Comparison of ENCODE assay signal across 18 cellular contexts in genomic region chr17:6526362-6527152, GRCh38. TPM values are rescaled to one million over a fixed set of nuclear protein-coding genes. Genes with fewer than 3 reads are reported as not detected.
A peak's percentile ranks its signal among the peaks of the same experiment; 100 is the strongest.
DNase-seq lines count a peak whose midpoint lies in the region; ATAC-seq, FAIRE-seq and TF ChIP-seq lines count a peak whose summit lies in the region.
"Had no signal": no experiment of that assay in that cellular context is flagged by ENCODE, and none has a peak within 500 bp of the region (broad histone marks: within the 10 kb centered on the region; RNA-seq: fewer than 3 reads in every experiment).

No MANE protein-coding gene starts in this region.

- peaks cover 1% of the 10 kb centered on the region for H3K79me1 ChIP-seq in neuronal stem cell (ENCODE audit: low read depth, low read length)

- H2BK120ac ChIP-seq in neuronal stem cell (ENCODE audit: low read depth, low read length), result no peak overlapping the region

- no peak for TF ChIP-seq CTCF in K562 (IDR thresholded peaks at IDR 0.05 in 2 of 3, conservative IDR thresholded peaks at IDR 0.05 in 1 of 3; ENCODE audit: insufficient read depth in 2 of 3, low read depth in 1 of 3, low read length in 3 of 3)
- TF ChIP-seq CTCF in fibroblast of villous mesenchyme (IDR thresholded peaks at IDR 0.05; ENCODE audit: insufficient read depth, low read depth, low read length), result no peak

- no TSS peak for BruUV-seq in K562 (replicated peaks; lab: Mats Ljungman, UMichigan)

- H2AFZ ChIP-seq in K562 (ENCODE audit: low read depth, low read length), result no peak overlapping the region
- H2AFZ ChIP-seq in neuronal stem cell (ENCODE audit: low read length), result no peak overlapping the region

- no peak overlapping the region for H2AK5ac ChIP-seq in neuronal stem cell (ENCODE audit: low read depth, low read length)

- no peak overlapping the region for H4K8ac ChIP-seq in neuronal stem cell (ENCODE audit: low read depth, low read length)

- in situ Hi-C loops in ACHN (cut with HindIII; ENCODE audit: low pct_ligation_motif_present, low pct_unique_long_range_greater_than_20kb, low sequenced_read_pairs) (no loop called here), K562 (cut with MboI) (no loop called here)

- H2BK15ac ChIP-seq in neuronal stem cell (ENCODE audit: low read length), result no peak overlapping the region

- no peak overlapping the region for H3K18ac ChIP-seq in neuronal stem cell (ENCODE audit: low read length)

- H3K79me2 ChIP-seq in K562 (ENCODE audit: control insufficient read depth, insufficient read depth, low read length), result no peaks in the 10 kb centered on the region

- no peaks in the 10 kb centered on the region for H3K36me3 ChIP-seq in K562 (ENCODE audit: control insufficient read depth, insufficient read depth, low read length)
- H3K36me3 ChIP-seq in neuronal stem cell (replicated peaks in 1 of 2; ENCODE audit: control insufficient read depth in 2 of 2, insufficient read depth in 2 of 2, low read length in 2 of 2), result no peaks in the 10 kb centered on the region
- H3K36me3 ChIP-seq: neutrophil had no signal

- ATAC-seq in K562 (no peak), right cardiac atrium (no peak), HG02973 (IDR thresholded peaks at IDR 0.05; ENCODE audit: unreplicated experiment) (no peak)
- ATAC-seq: Right ventricle myocardium inferior had no signal

- CTCF ChIA-PET in K562 (lab: Yijun Ruan, JAX; ENCODE audit: low intra/inter-chr PET ratio), result no interaction called here

- POLR2A ChIA-PET in K562 (lab: Yijun Ruan, JAX), result interaction anchor here (0.8 to 1.0 kb wide), 2 partner anchors 10 to 13 kb away, joined by 3 to 4 read pairs; no protein-coding TSS in a partner anchor

- intact Hi-C loops in K562 (cut with micrococcal nuclease) (no loop called here), right cardiac atrium (cut with DNase I) (no loop called here)

- no peaks in the 10 kb centered on the region for H3K4me1 ChIP-seq in K562 (replicated peaks in 1 of 2; ENCODE audit: control insufficient read depth in 2 of 2, insufficient read depth in 2 of 2, low read length in 2 of 2)
- H3K4me1 ChIP-seq in right cardiac atrium (ENCODE audit: control insufficient read depth, insufficient read depth, low read length), result no peaks in the 10 kb centered on the region
- peaks cover 3 to 10% of the 10 kb centered on the region in 2 donors for H3K4me1 ChIP-seq in neuronal stem cell (ENCODE audit: control insufficient read depth in 2 of 2, insufficient read depth in 1 of 2, low read depth in 1 of 2, low read length in 2 of 2)

- H3K4me2 ChIP-seq in K562 (ENCODE audit: insufficient read depth, low read length) (no peak overlapping the region), neuronal stem cell (ENCODE audit: insufficient read depth, low read length, poor library complexity, severe bottlenecking) (no peak overlapping the region)

- H2BK5ac ChIP-seq in neuronal stem cell (ENCODE audit: low read length), result no peak overlapping the region

- no peak overlapping the region for H3K14ac ChIP-seq in neuronal stem cell (ENCODE audit: low read length)

- H4K20me1 ChIP-seq in K562 (replicated peaks; ENCODE audit: control insufficient read depth, insufficient read depth, low read length), result no peaks in the 10 kb centered on the region

- no peak for TF ChIP-seq POLR2A in K562 (conservative IDR thresholded peaks at IDR 0.05)

- H2BK12ac ChIP-seq in neuronal stem cell (ENCODE audit: low read length), result no peak overlapping the region

- H3K4ac ChIP-seq in neuronal stem cell (ENCODE audit: low read length), result no peak overlapping the region

- H3K23ac ChIP-seq in neuronal stem cell (ENCODE audit: low read depth, low read length, poor library complexity), result no peak overlapping the region

- no peak overlapping the region for H3K9ac ChIP-seq in K562 (ENCODE audit: insufficient read depth in 1 of 2, low read depth in 2 of 2, low read length in 2 of 2)
- no peak overlapping the region for H3K9ac ChIP-seq in neuronal stem cell (ENCODE audit: low read depth, low read length, poor library complexity)

- H3K9me3 ChIP-seq in K562 (replicated peaks; ENCODE audit: control insufficient read depth, insufficient read depth, low read depth, low read length) (no peaks in the 10 kb centered on the region), right cardiac atrium (ENCODE audit: control insufficient read depth, low read length) (no peaks in the 10 kb centered on the region), neuronal stem cell (replicated peaks in 1 of 2; ENCODE audit: control insufficient read depth in 2 of 2, insufficient read depth in 1 of 2, low read depth in 1 of 2, low read length in 2 of 2) (no peaks in the 10 kb centered on the region)
- H3K9me3 ChIP-seq: neutrophil, suprapubic skin had no signal

- no peak overlapping the region for H3K4me3 ChIP-seq in Jurkat, Clone E6-1 (ENCODE audit: low read length)
- H3K4me3 ChIP-seq in K562 (no peak overlapping the region), fibroblast of villous mesenchyme (ENCODE audit: low read depth, low read length) (no peak overlapping the region), right cardiac atrium (ENCODE audit: low read length) (no peak overlapping the region), neuronal stem cell (ENCODE audit: low read length in 2 of 2) (no peak overlapping the region)
- H3K4me3 ChIP-seq: suprapubic skin had no signal

- H3K9me1 ChIP-seq in K562 (ENCODE audit: control insufficient read depth, insufficient read depth, low read length), result no peaks in the 10 kb centered on the region

- H3K27me3 ChIP-seq in K562 (ENCODE audit: control insufficient read depth in 2 of 2, insufficient read depth in 2 of 2, low read length in 2 of 2) (peaks cover 0 to 4% of the 10 kb centered on the region in 2 experiments; a peak in 1 of 5 replicates), right cardiac atrium (ENCODE audit: control insufficient read depth, insufficient read depth) (no peaks in the 10 kb centered on the region), neuronal stem cell (ENCODE audit: control insufficient read depth in 3 of 3, insufficient read depth in 3 of 3, low read depth in 1 of 3, low read length in 3 of 3) (no peaks in the 10 kb centered on the region)
- H3K27me3 ChIP-seq: neutrophil, suprapubic skin had no signal

- no peak for FAIRE-seq in K562 (lab: Jason Lieb, UNC)

- no peak for TF ChIP-seq EP300 in K562 (IDR thresholded peaks at IDR 0.05; ENCODE audit: low read length)

- WGBS in K562 (ENCODE audit: insufficient coverage, low coverage, missing lambda C conversion rate), result 8% methylated on average over 6 of the region's 6 CpGs
- WGBS in right cardiac atrium, result 83% methylated on average over 6 of the region's 6 CpGs
- WGBS in neuronal stem cell (ENCODE audit: extremely low coverage in 2 of 2, insufficient read length in 2 of 2, insufficient replicate concordance in 1 of 2), 2 donors, result no CpG with 5 or more reads among the region's 6 CpGs

- no peak for TF ChIP-seq RAD21 in K562 (CRISPR knock-in tag; conservative IDR thresholded peaks at IDR 0.05 in 1 of 2, IDR thresholded peaks at IDR 0.05 in 1 of 2)

- H3K27ac ChIP-seq in K562 (ENCODE audit: extremely low read depth, low read depth, low read length), result no peak overlapping the region
- no peak overlapping the region for H3K27ac ChIP-seq in right cardiac atrium (ENCODE audit: low read length)
- no peak overlapping the region for H3K27ac ChIP-seq in neuronal stem cell (replicated peaks; ENCODE audit: low read length)
- H3K27ac ChIP-seq: neutrophil, suprapubic skin, VCaP had no signal

- peak; percentile 42 for DNase-seq in ACHN
- DNase-seq in Jurkat, Clone E6-1 (ENCODE audit: low read depth, low spot score), result peak; percentile 27
- peak in 1 of 4 experiments; percentile 16 for DNase-seq in K562 (ENCODE audit: extremely low read depth in 1 of 4, low spot score in 3 of 4)
- DNase-seq in fibroblast of villous mesenchyme (ENCODE audit: low read depth), result peak; percentile 14
- DNase-seq in right cardiac atrium, result no peak
- no peak for DNase-seq in neuronal stem cell (ENCODE audit: low spot score)
- DNase-seq in NCI-H128 (lab: John Stamatoyannopoulos, UW; ENCODE audit: unreplicated experiment), result no peak
- DNase-seq: activated CD4-positive, alpha-beta T cell treated with anti-CD3 and anti-CD28 coated beads, Interleukin-2, amount 50 U/mL, for 48 hours; activated naive CD4-positive, alpha-beta T cell treated with Interleukin-2 at 50 U/mL for 16 hours; NCI-H1105 treated with DMSO at 0.1 percent for 48 hours; NCI-H524 treated with DMSO at 0.1 percent for 48 hours; T-helper 1 cell had no signal

- H4K91ac ChIP-seq in neuronal stem cell (ENCODE audit: low read depth, low read length, poor library complexity), result no peak overlapping the region

TF ChIP-seq in K562, 482 proteins besides CTCF, POLR2A, EP300 and RAD21:
- TF ChIP-seq SIN3B (IDR thresholded peaks at IDR 0.05; ENCODE audit: low read depth), result no peak
- peak; percentile 84 for TF ChIP-seq MIER1 (IDR thresholded peaks at IDR 0.05; ENCODE audit: low read depth)
- TF ChIP-seq ATF7 (IDR thresholded peaks at IDR 0.05), result no peak
- no peak for TF ChIP-seq PRPF4 (IDR thresholded peaks at IDR 0.05; ENCODE audit: insufficient read depth, low read depth, low read length, poor library complexity, severe bottlenecking)
- peak; percentile 93 for TF ChIP-seq EHMT2 (IDR thresholded peaks at IDR 0.05)
TF ChIP-seq in K562: peak in this region for 2.

RNA-seq across cellular contexts. Expression of gene PITPNM3, which starts 29.8 kb away (rescaled TPM):
- 1.3 TPM for polyA plus RNA-seq in Jurkat, Clone E6-1 (2012; ENCODE audit: insufficient read depth, insufficient read length)
- 1.4 and 1.6 TPM in 2 replicates for total RNA-seq in K562 (2011; cell fraction: chromatin; rRNA removed; ENCODE audit: low replicate concordance)
- 0.92 and 1.3 TPM in 2 replicates for total RNA-seq in K562 (2011; cell fraction: nucleolus; rRNA removed)
- 1.2 and 2.1 TPM in 2 replicates for total RNA-seq in K562 (2011; cell fraction: nucleoplasm; rRNA removed)
- 0.14 and 0.57 TPM in 2 replicates for total RNA-seq in K562 (2014; rRNA removed)
- total RNA-seq in K562 (2014; rRNA removed; fragmentation: Illumina TruSeq; extraction: Trizol), result 0.13 and 0.15 TPM in 2 replicates
- total RNA-seq in K562 (2015; rRNA removed; fragmentation: Illumina TruSeq; extraction: Trizol), result 0.15 and 0.22 TPM in 2 replicates
- total RNA-seq in K562 (2021), result 0.31 and 0.38 TPM in 2 replicates
- polyA plus RNA-seq in K562 (2011; rRNA removed), result 0.28 and 0.29 TPM in 2 replicates
- polyA plus RNA-seq in K562 (2011; cell fraction: cytosol; rRNA removed), result 0.24 and 0.39 TPM in 2 replicates
- 1.3 and 1.8 TPM in 2 replicates for polyA plus RNA-seq in K562 (2011; cell fraction: nucleus; rRNA removed)
- 0.29 and 0.35 TPM in 2 replicates for polyA plus RNA-seq in K562 (2012)
- 0.22 and 0.37 TPM in 2 replicates for polyA plus RNA-seq in K562 (2014; fragmentation: Illumina TruSeq; extraction: Trizol)
- not detected for polyA plus RNA-seq in K562 (2014; fragmentation: Nextera tagmentation; extraction: Ambion mirVana)
- polyA plus RNA-seq in K562 (2014; rRNA removed), result 0.32 and 0.53 TPM in 2 replicates
- 0.15 and 0.25 TPM in 2 replicates for polyA minus RNA-seq in K562 (2011; rRNA and poly(A)+ RNA removed)
- polyA minus RNA-seq in K562 (2011; cell fraction: cytosol; rRNA and poly(A)+ RNA removed), result 0.48 and 0.82 TPM in 2 replicates
- 0.40 and 0.56 TPM in 2 replicates for polyA minus RNA-seq in K562 (2011; cell fraction: nucleus; rRNA and poly(A)+ RNA removed)
- total RNA-seq in fibroblast of villous mesenchyme, result under 0.01 and 0.64 TPM in 2 replicates
- 1 to 10 TPM in 3 of 4 donors, under 1 TPM in 1; 0.95 to 3.4 (median 2.4) TPM for total RNA-seq in right cardiac atrium
- 3.0 TPM for polyA plus RNA-seq in right cardiac atrium
- 2.0 TPM for polyA plus RNA-seq in neuronal stem cell (2013, experiment 1 of 2)
- 2.0 TPM for polyA plus RNA-seq in neuronal stem cell (2013, experiment 2 of 2)
- polyA plus RNA-seq: CD14-positive monocyte had no signal

Comparison
In these comparisons a context has a peak if more than half of its experiments do, and no peak if none do; other contexts are left out.
1. DNase-seq: peak in ACHN (single experiment), Jurkat, Clone E6-1 (single experiment) and fibroblast of villous mesenchyme (single experiment); none in right cardiac atrium (0 of 3), neuronal stem cell (single experiment) and NCI-H128 (single experiment).